8 cellular contexts compared by ENCODE assay signal in the genomic region with DNA sequence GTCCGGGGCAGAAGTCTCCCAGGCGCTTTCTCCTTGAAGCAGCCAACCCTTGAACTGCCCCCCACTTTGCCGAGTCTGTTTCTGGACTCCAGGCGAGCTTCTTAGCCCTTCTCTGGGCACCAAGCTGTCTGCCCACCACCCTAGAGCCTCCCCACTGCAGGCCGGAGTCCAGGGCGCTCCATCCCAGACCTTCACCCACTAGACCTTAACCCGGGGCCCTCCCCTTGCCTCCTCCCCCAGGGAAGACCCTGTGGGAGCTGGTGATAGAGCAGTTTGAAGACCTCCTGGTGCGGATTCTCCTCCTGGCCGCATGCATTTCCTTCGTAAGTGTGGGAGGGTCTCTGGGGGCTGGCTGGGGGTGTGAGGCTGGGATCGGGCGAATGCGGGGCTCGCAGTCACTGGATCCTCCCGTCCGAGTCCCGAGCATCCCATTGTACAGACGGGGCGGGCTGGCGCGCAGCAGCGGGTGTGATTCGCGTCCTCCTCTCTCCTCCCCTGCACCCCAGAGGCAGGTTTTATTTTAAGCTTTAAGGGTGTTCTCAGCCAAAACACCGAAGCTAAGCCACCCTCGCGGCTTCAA. TPM values are rescaled to one million over a fixed set of nuclear protein-coding genes. Genes with fewer than 3 reads are reported as not detected.
DNase-seq lines count a peak whose midpoint lies in the region; ATAC-seq lines count a peak whose summit lies in the region.

No MANE protein-coding gene starts in this region.

- H3K4me1 Mint-ChIP-seq in T-helper 1 cell treated with Interleukin-12 subunit alpha and Interleukin-12 subunit beta and Interleukin-4 antibody, amounts not matched to agents 30 μg/mL and 1 μg/mL, for 36 hours (ENCODE audit: low read depth): peaks cover 14% of the 10 kb centered on the region
- no peaks in the 10 kb centered on the region for H3K4me1 Mint-ChIP-seq in activated T-helper 17 cell treated with anti-CD3 and anti-CD28 coated beads, Interleukin-2, amount 50 U/mL, for 72 hours
- H3K4me1 Mint-ChIP-seq in stimulated activated naive CD8-positive, alpha-beta T cell treated with anti-CD3 and anti-CD28 coated beads, Interleukin-15, Interleukin-2, amounts not matched to agents 100 ng/mL and 50 ng/mL, for 24 hours (ENCODE audit: low read depth): peaks cover 29% of the 10 kb centered on the region

- no peaks in the 10 kb centered on the region for H3K9me3 Mint-ChIP-seq in T-helper 1 cell treated with Interleukin-12 subunit alpha and Interleukin-12 subunit beta and Interleukin-4 antibody, amounts not matched to agents 30 μg/mL and 1 μg/mL, for 36 hours
- H3K9me3 Mint-ChIP-seq in activated T-helper 17 cell treated with anti-CD3 and anti-CD28 coated beads, Interleukin-2, amount 50 U/mL, for 72 hours: no peaks in the 10 kb centered on the region
- H3K9me3 Mint-ChIP-seq in stimulated activated naive CD8-positive, alpha-beta T cell treated with anti-CD3 and anti-CD28 coated beads, Interleukin-15, Interleukin-2, amounts not matched to agents 100 ng/mL and 50 ng/mL, for 24 hours: no peaks in the 10 kb centered on the region

- H3K36me3 Mint-ChIP-seq in T-helper 1 cell treated with Interleukin-12 subunit alpha and Interleukin-12 subunit beta and Interleukin-4 antibody, amounts not matched to agents 30 μg/mL and 1 μg/mL, for 36 hours (ENCODE audit: low read depth): no peaks in the 10 kb centered on the region
- H3K36me3 Mint-ChIP-seq in activated T-helper 17 cell treated with anti-CD3 and anti-CD28 coated beads, Interleukin-2, amount 50 U/mL, for 72 hours (ENCODE audit: low read depth): no peaks in the 10 kb centered on the region
- H3K36me3 Mint-ChIP-seq in stimulated activated naive CD8-positive, alpha-beta T cell treated with anti-CD3 and anti-CD28 coated beads, Interleukin-15, Interleukin-2, amounts not matched to agents 100 ng/mL and 50 ng/mL, for 24 hours (ENCODE audit: low read depth): no peaks in the 10 kb centered on the region

- H3K27ac Mint-ChIP-seq in T-helper 1 cell treated with Interleukin-12 subunit alpha and Interleukin-12 subunit beta and Interleukin-4 antibody, amounts not matched to agents 30 μg/mL and 1 μg/mL, for 36 hours: peak overlapping the region; percentile 59
- peak overlapping the region; percentile 33 for H3K27ac Mint-ChIP-seq in activated T-helper 17 cell treated with anti-CD3 and anti-CD28 coated beads, Interleukin-2, amount 50 U/mL, for 72 hours
- peak overlapping the region; percentile 78 for H3K27ac Mint-ChIP-seq in stimulated activated naive CD8-positive, alpha-beta T cell treated with anti-CD3 and anti-CD28 coated beads, Interleukin-15, Interleukin-2, amounts not matched to agents 100 ng/mL and 50 ng/mL, for 24 hours

- ATAC-seq in HG03025 (IDR thresholded peaks at IDR 0.05; ENCODE audit: low FRiP score, unreplicated experiment): peak; percentile 16
- ATAC-seq in activated T-helper 17 cell treated with anti-CD3 and anti-CD28 coated beads, Interleukin-2, amount 50 U/mL, for 72 hours (replicated peaks): peak; percentile 61

- peaks cover 6% of the 10 kb centered on the region for H3K27me3 Mint-ChIP-seq in T-helper 1 cell treated with Interleukin-12 subunit alpha and Interleukin-12 subunit beta and Interleukin-4 antibody, amounts not matched to agents 30 μg/mL and 1 μg/mL, for 36 hours (ENCODE audit: low read depth)
- H3K27me3 Mint-ChIP-seq in activated T-helper 17 cell treated with anti-CD3 and anti-CD28 coated beads, Interleukin-2, amount 50 U/mL, for 72 hours: peaks cover 11% of the 10 kb centered on the region
- H3K27me3 Mint-ChIP-seq in stimulated activated naive CD8-positive, alpha-beta T cell treated with anti-CD3 and anti-CD28 coated beads, Interleukin-15, Interleukin-2, amounts not matched to agents 100 ng/mL and 50 ng/mL, for 24 hours: peaks cover 9% of the 10 kb centered on the region

- H3K4me3 ChIP-seq in iPS-18c (ENCODE audit: insufficient read depth, low read depth, low read length): peak overlapping the region; percentile 83

- no peaks in the 10 kb centered on the region for H3K9me3 ChIP-seq in iPS-18c (ENCODE audit: control insufficient read depth, insufficient read depth, low read length)

- H3K4me3 Mint-ChIP-seq in T-helper 1 cell treated with Interleukin-12 subunit alpha and Interleukin-12 subunit beta and Interleukin-4 antibody, amounts not matched to agents 30 μg/mL and 1 μg/mL, for 36 hours: peak overlapping the region; percentile 89
- H3K4me3 Mint-ChIP-seq in activated T-helper 17 cell treated with anti-CD3 and anti-CD28 coated beads, Interleukin-2, amount 50 U/mL, for 72 hours: peak overlapping the region; percentile 83
- H3K4me3 Mint-ChIP-seq in stimulated activated naive CD8-positive, alpha-beta T cell treated with anti-CD3 and anti-CD28 coated beads, Interleukin-15, Interleukin-2, amounts not matched to agents 100 ng/mL and 50 ng/mL, for 24 hours: peak overlapping the region; percentile 87

- no peak for DNase-seq in T-helper 1 cell
- no peak for DNase-seq in cortex of kidney (lab: John Stamatoyannopoulos, UW)
- DNase-seq in pons (ENCODE audit: low spot score): no peak

RNA-seq across cellular contexts. Expression of gene ATP2A1, which starts 1.1 kb away (rescaled TPM):
- total RNA-seq in activated T-helper 17 cell treated with anti-CD3 and anti-CD28 coated beads, Interleukin-2, amount 50 U/mL, for 72 hours: 1 to 10 TPM; 2.2 to 3.1 TPM

RNA-seq across cellular contexts. Expression of gene SH2B1, which starts 15.7 kb away (rescaled TPM):
- 10 to 100 TPM; 45.0 to 46.4 TPM for total RNA-seq in activated T-helper 17 cell treated with anti-CD3 and anti-CD28 coated beads, Interleukin-2, amount 50 U/mL, for 72 hours

RNA-seq across cellular contexts. Expression of gene TUFM, which starts 33.2 kb away (rescaled TPM):
- total RNA-seq in activated T-helper 17 cell treated with anti-CD3 and anti-CD28 coated beads, Interleukin-2, amount 50 U/mL, for 72 hours: 100 to 1,000 TPM; 140 to 291 TPM

RNA-seq across cellular contexts. Expression of gene RABEP2, which starts 45.7 kb away (rescaled TPM):
- 10 to 100 TPM; 21.5 to 34.1 TPM for total RNA-seq in activated T-helper 17 cell treated with anti-CD3 and anti-CD28 coated beads, Interleukin-2, amount 50 U/mL, for 72 hours

RNA-seq across cellular contexts. Expression of gene CD19, which starts 52.4 kb away (rescaled TPM):
- 1 to 10 TPM in 1 of 2 donors, not detected in 1; 2.1 TPM for total RNA-seq in activated T-helper 17 cell treated with anti-CD3 and anti-CD28 coated beads, Interleukin-2, amount 50 U/mL, for 72 hours
